ENCODE assay signal across 8 cellular contexts in the genomic region with DNA sequence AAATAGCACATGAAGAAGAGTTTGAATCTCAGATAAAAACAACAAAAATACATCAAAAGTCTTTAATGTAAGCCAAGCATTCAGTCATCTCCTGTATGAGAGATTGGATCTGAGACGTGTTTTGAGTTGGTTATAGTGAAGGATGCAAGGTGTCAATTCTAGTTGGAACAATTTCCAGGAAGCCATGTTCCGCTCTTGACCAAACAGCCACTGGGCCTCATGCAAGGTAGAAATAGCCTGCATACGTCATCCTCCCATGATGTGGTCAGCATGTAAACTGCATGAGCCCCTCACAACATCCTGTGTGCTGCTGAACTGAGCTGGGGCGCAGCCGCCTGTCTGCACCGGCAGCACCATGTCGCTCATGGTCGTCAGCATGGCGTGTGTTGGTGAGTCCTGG. TPM values are rescaled to one million over a fixed set of nuclear protein-coding genes. Genes with fewer than 3 reads are reported as not detected.
"Had no signal": no experiment of that assay in that cellular context is flagged by ENCODE, and none has a peak within 500 bp of the region (broad histone marks: within the 10 kb centered on the region; RNA-seq: fewer than 3 reads in every experiment).

A gene (plus strand): TSS at position 301 of the 400 bp plus-strand sequence. CDS start 55 bp downstream, at position 356.

- FAIRE-seq: H1, H54, HTR-8/SVneo had no signal

- DNase-seq: H9, HCEC 1CT, IMR-90 had no signal

- H3K4me2 ChIP-seq: GM23338 had no signal

- H3K4me3 Mint-ChIP-seq: GM23338, H9 had no signal

- H2AFZ ChIP-seq: GM23338 had no signal

- H3K4me1 Mint-ChIP-seq: GM23338, H9 had no signal

- H3K27ac Mint-ChIP-seq: GM23338, H9 had no signal

- ATAC-seq: GM23338 had no signal

- H3K4me3 ChIP-seq: GM23338 had no signal

RNA-seq across cellular contexts. Expression of the gene that starts here (rescaled TPM):
- total RNA-seq: GM23338, H1, H9, HT-29, IMR-90 had no signal
